23 cellular contexts compared by ENCODE assay signal in the genomic region with DNA sequence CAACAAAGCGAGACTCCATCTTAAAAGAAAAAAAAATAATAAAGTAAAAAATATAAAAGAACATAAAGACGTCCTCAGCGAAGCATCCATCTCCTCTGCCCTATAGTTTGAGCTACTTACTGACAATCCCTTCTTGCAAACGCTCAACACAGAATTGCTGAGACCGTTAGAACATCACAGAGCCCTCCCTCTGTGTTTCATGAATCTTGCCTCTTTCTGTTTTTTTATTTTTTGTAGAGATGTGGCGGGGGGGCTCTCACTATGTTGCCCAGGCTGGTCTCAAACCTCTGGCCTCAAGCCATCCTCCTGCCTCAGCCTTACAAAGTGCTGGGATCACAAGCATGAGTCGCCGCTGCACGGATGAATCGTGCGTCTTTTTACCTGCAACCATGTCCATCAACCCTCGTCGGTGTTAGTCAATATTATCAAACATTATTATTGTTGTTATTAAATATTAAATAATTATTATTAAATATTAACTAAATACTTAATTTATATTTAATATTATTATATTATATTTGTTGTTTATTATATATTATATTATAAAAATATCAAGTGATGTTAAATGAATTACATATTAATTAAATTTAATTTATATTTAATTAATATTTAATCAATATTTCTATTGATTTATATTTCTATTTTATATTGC.
DNase-seq lines count a peak whose midpoint lies in the region; ATAC-seq and TF ChIP-seq lines count a peak whose summit lies in the region.
"Had no signal": no experiment of that assay in that cellular context is flagged by ENCODE, and none has a peak within 500 bp of the region (broad histone marks: within the 10 kb centered on the region; RNA-seq: fewer than 3 reads in every experiment).

No MANE protein-coding gene starts in this region.

- H3K79me2 ChIP-seq in DND-41 (ENCODE audit: insufficient read depth, low read length): no peaks in the 10 kb centered on the region

- H2AFZ ChIP-seq in DND-41 (ENCODE audit: low read depth, low read length): no peak overlapping the region

- peak; percentile 26 for DNase-seq in activated CD4-positive, alpha-beta T cell treated with anti-CD3 and anti-CD28 coated beads for 48 hours
- no peak for DNase-seq in activated CD4-positive, alpha-beta T cell treated with anti-CD3 and anti-CD28 coated beads for 1 hour
- no peak for DNase-seq in DND-41
- peak; percentile 42 for DNase-seq in NOMO-1 treated with DMSO at 0.1 percent for 48 hours (lab: John Stamatoyannopoulos, UW; ENCODE audit: unreplicated experiment)
- peak; percentile 59 for DNase-seq in left kidney (ENCODE audit: low read depth, low spot score)
- no peak for DNase-seq in GM13977 (ENCODE audit: low spot score)
- DNase-seq: activated CD4-positive, CD25-positive, alpha-beta regulatory T cell treated with anti-CD3 and anti-CD28 coated beads, Interleukin-2, amount 50 U/mL, for 72 hours; activated CD8-positive, alpha-beta memory T cell treated with anti-CD3 and anti-CD28 coated beads, Interleukin-2, amount 10 ng/mL, durations not matched to agents 7 days and 5 days; CD8-positive, alpha-beta T cell; H9; NCI-H1092; NCI-H1694; NCI-H2171; NCI-H510A treated with DMSO at 0.1 percent for 48 hours; Peyer's patch; SHP77; stimulated activated CD8-positive, alpha-beta memory T cell treated with anti-CD3 and anti-CD28 coated beads, Interleukin-4, amount 100 ng/mL, for 48 hours; stomach; tibial artery had no signal

- in situ Hi-C loops in GM13977 (cut with MboI; ENCODE audit: low pct_unique_long_range_greater_than_20kb, low sequenced_read_pairs, unreplicated experiment): no loop called here

- no peak for TF ChIP-seq CTCF in DND-41 (IDR thresholded peaks at IDR 0.05; ENCODE audit: borderline replicate concordance, extremely low read depth, low read length, poor library complexity, severe bottlenecking)
- TF ChIP-seq CTCF in GM13977 (IDR thresholded peaks at IDR 0.05; ENCODE audit: extremely low read depth, insufficient read depth, missing control alignments): no peak

- H3K4me3 ChIP-seq in DND-41 (ENCODE audit: low read depth in 1 of 2, low read length in 2 of 2): no peak overlapping the region
- H3K4me3 ChIP-seq: ascending aorta, Peyer's patch, right atrium auricular region, stomach, tibial artery had no signal

- no peaks in the 10 kb centered on the region for H3K27me3 ChIP-seq in DND-41 (ENCODE audit: insufficient read depth, low read length, poor library complexity)
- H3K27me3 ChIP-seq: ascending aorta, Peyer's patch, right atrium auricular region, stomach, tibial artery had no signal

- H3K4me1 ChIP-seq in DND-41 (ENCODE audit: insufficient read depth, low read length): no peaks in the 10 kb centered on the region
- H3K4me1 ChIP-seq: ascending aorta, Peyer's patch, right atrium auricular region, stomach, tibial artery had no signal

- no peaks in the 10 kb centered on the region for H4K20me1 ChIP-seq in DND-41 (ENCODE audit: insufficient read depth, low read length)

- H3K27ac ChIP-seq in DND-41 (ENCODE audit: low read length): no peak overlapping the region
- H3K27ac ChIP-seq: ascending aorta, Peyer's patch, right atrium auricular region, stomach, tibial artery had no signal

- no peak overlapping the region for H3K9ac ChIP-seq in DND-41 (ENCODE audit: low read depth, low read length)

- no peaks in the 10 kb centered on the region for H3K9me3 ChIP-seq in DND-41 (ENCODE audit: insufficient read depth, low read length, severe bottlenecking)
- H3K9me3 ChIP-seq: ascending aorta, Peyer's patch, right atrium auricular region, tibial artery had no signal

- no peaks in the 10 kb centered on the region for H3K36me3 ChIP-seq in DND-41 (ENCODE audit: insufficient read depth, low read length)
- H3K36me3 ChIP-seq: ascending aorta, Peyer's patch, right atrium auricular region, stomach, tibial artery had no signal

- peak; percentile 24; the same call in 1 of the 3 replicates for ATAC-seq in DND-41 (ENCODE audit: insufficient read depth, low read depth)
- no peak for ATAC-seq in GM21786 (IDR thresholded peaks at IDR 0.05; ENCODE audit: unreplicated experiment)
- no peak for ATAC-seq in HG03045 (IDR thresholded peaks at IDR 0.05; ENCODE audit: unreplicated experiment)
- ATAC-seq: activated CD8-positive, alpha-beta memory T cell treated with anti-CD3 and anti-CD28 coated beads, Interleukin-2, amount 10 ng/mL, durations not matched to agents 7 days and 5 days; CD8-positive, alpha-beta T cell had no signal

- no peak overlapping the region for H3K4me2 ChIP-seq in DND-41 (ENCODE audit: insufficient read depth, low read length)

Comparison
In these comparisons a context has a peak if more than half of its experiments do, and no peak if none do; other contexts are left out.
1. DNase-seq: peak in activated CD4-positive, alpha-beta T cell treated with anti-CD3 and anti-CD28 coated beads for 48 hours (single experiment), NOMO-1 treated with DMSO at 0.1 percent for 48 hours (single experiment) and left kidney (single experiment); none in activated CD4-positive, alpha-beta T cell treated with anti-CD3 and anti-CD28 coated beads for 1 hour (single experiment), DND-41 (single experiment) and GM13977 (single experiment).